ENCODE assay signal across 5 cellular contexts in genomic region chr1:21975296-21975695, GRCh38. TPM values are rescaled to one million over a fixed set of nuclear protein-coding genes. Genes with fewer than 3 reads are reported as not detected.
"Had no signal": no experiment of that assay in that cellular context is flagged by ENCODE, and none has a peak within 500 bp of the region (broad histone marks: within the 10 kb centered on the region; RNA-seq: fewer than 3 reads in every experiment).

No MANE protein-coding gene starts in this region.

RNA-seq across cellular contexts. Expression of gene CELA3B, which starts 1.5 kb away (rescaled TPM):
- total RNA-seq: HepG2, HT1080, IMR-90, Right ventricle myocardium superior, SJSA1 had no signal
- polyA plus RNA-seq: IMR-90 had no signal

RNA-seq across cellular contexts. Expression of gene CELA3A, which starts 26.2 kb away (rescaled TPM):
- total RNA-seq: HepG2, HT1080, IMR-90, Right ventricle myocardium superior, SJSA1 had no signal
- polyA plus RNA-seq: IMR-90 had no signal
